ENCODE assay signal across 8 cellular contexts in genomic region chr16:15948532-15949209, GRCh38. TPM values are rescaled to one million over a fixed set of nuclear protein-coding genes. Genes with fewer than 3 reads are reported as not detected.
A peak's percentile ranks its signal among the peaks of the same experiment; 100 is the strongest.
DNase-seq lines count a peak whose midpoint lies in the region; ATAC-seq and TF ChIP-seq lines count a peak whose summit lies in the region.

No MANE protein-coding gene starts in this region.

- TF ChIP-seq POLR2A in gastroesophageal sphincter (IDR thresholded peaks at IDR 0.05), result no peak

- H3K9me3 ChIP-seq in Caco-2 (no peaks in the 10 kb centered on the region), SJCRH30 (replicated peaks) (no peaks in the 10 kb centered on the region), gastroesophageal sphincter (no peaks in the 10 kb centered on the region), skeletal muscle tissue (ENCODE audit: control insufficient read depth in 3 of 3, low read length in 3 of 3) (no peaks in the 10 kb centered on the region)

- H3K9ac ChIP-seq in skeletal muscle tissue (ENCODE audit: low read depth in 1 of 3, low read length in 3 of 3), result peak overlapping the region; percentile 64 to 89 (median 80)

- ATAC-seq in GM21723 (IDR thresholded peaks at IDR 0.05; ENCODE audit: unreplicated experiment) (peak; percentile 40), gastroesophageal sphincter (no peak)

- peak overlapping the region; percentile 42 for H3K27ac Mint-ChIP-seq in Caco-2 (ENCODE audit: unreplicated experiment)

- DNase-seq in Caco-2 (no peak), SJCRH30 (no peak), NK-92 (lab: John Stamatoyannopoulos, UW; ENCODE audit: unreplicated experiment) (no peak), DMS 273 (lab: John Stamatoyannopoulos, UW; ENCODE audit: unreplicated experiment) (no peak)
- DNase-seq in activated effector memory CD4-positive, alpha-beta T cell treated with anti-CD3 and anti-CD28 coated beads, Interleukin-2, amount 50 U/mL, for 16 hours, result no peak

- no peak for TF ChIP-seq EP300 in gastroesophageal sphincter (IDR thresholded peaks at IDR 0.05)

- intact Hi-C loops in Caco-2 (cut with micrococcal nuclease; ENCODE audit: unreplicated experiment), result no loop called here

- no peaks in the 10 kb centered on the region for H3K36me3 Mint-ChIP-seq in Caco-2 (ENCODE audit: insufficient read depth, unreplicated experiment)

- H3K36me3 ChIP-seq in Caco-2 (ENCODE audit: control insufficient read depth, insufficient read depth, low read length) (no peaks in the 10 kb centered on the region), SJCRH30 (no peaks in the 10 kb centered on the region), gastroesophageal sphincter (no peaks in the 10 kb centered on the region), skeletal muscle tissue (ENCODE audit: control insufficient read depth in 3 of 3, insufficient read depth in 3 of 3, low read length in 3 of 3) (no peaks in the 10 kb centered on the region)

- POLR2A ChIA-PET in Caco-2 (lab: Charles Lee), result no interaction called here

- H3K4me1 ChIP-seq in Caco-2, result peaks cover 6% of the 10 kb centered on the region; the same call in 1 of the 2 replicates
- H3K4me1 ChIP-seq in SJCRH30, result peaks cover 10% of the 10 kb centered on the region
- H3K4me1 ChIP-seq in gastroesophageal sphincter, result peaks cover 0 to 52% (median 10%) of the 10 kb centered on the region in 3 donors
- peaks cover 27 to 33% (median 29%) of the 10 kb centered on the region in 3 donors for H3K4me1 ChIP-seq in skeletal muscle tissue (ENCODE audit: control insufficient read depth in 3 of 3, insufficient read depth in 3 of 3, low read length in 3 of 3)

- H3K27ac ChIP-seq in SJCRH30 (no peak overlapping the region), gastroesophageal sphincter (peak overlapping the region; percentile 39 to 98 (median 92)), skeletal muscle tissue (ENCODE audit: low read depth, low read length) (peak overlapping the region; percentile 28)

- 71 to 92% methylated on average over 2 to 17 of the region's 18 CpGs for WGBS in gastroesophageal sphincter (ENCODE audit: low coverage in 1 of 2), 2 donors

- peaks cover 7% of the 10 kb centered on the region for H3K4me1 Mint-ChIP-seq in Caco-2 (ENCODE audit: low read depth, unreplicated experiment)

- H3K27me3 ChIP-seq in Caco-2 (replicated peaks; ENCODE audit: control insufficient read depth, insufficient read depth, low read length) (no peaks in the 10 kb centered on the region), SJCRH30 (peaks cover 2% of the 10 kb centered on the region; the same call in 1 of the 2 replicates), gastroesophageal sphincter (no peaks in the 10 kb centered on the region), skeletal muscle tissue (ENCODE audit: control insufficient read depth in 3 of 3, insufficient read depth in 3 of 3, low read length in 3 of 3) (no peaks in the 10 kb centered on the region)

- H3K4me3 ChIP-seq in Caco-2 (ENCODE audit: low read depth, low read length) (peak overlapping the region; percentile 49), SJCRH30 (peak overlapping the region; percentile 73), gastroesophageal sphincter (peak overlapping the region; percentile 38 to 96), skeletal muscle tissue (ENCODE audit: low read length in 3 of 3) (peak overlapping the region; percentile 59 to 77 (median 77))

- CTCF ChIA-PET in Caco-2 (lab: Charles Lee), result no interaction called here

- TSS peak; percentile 77 for BruUV-seq in Caco-2 (replicated peaks; lab: Mats Ljungman, UMichigan)

- peak overlapping the region; percentile 69 for H3K4me3 Mint-ChIP-seq in Caco-2 (ENCODE audit: unreplicated experiment)

- no peaks in the 10 kb centered on the region for H3K9me3 Mint-ChIP-seq in Caco-2 (ENCODE audit: unreplicated experiment)

- no peaks in the 10 kb centered on the region for H3K27me3 Mint-ChIP-seq in Caco-2 (ENCODE audit: insufficient read depth, unreplicated experiment)

- TF ChIP-seq CTCF in Caco-2 (IDR thresholded peaks at IDR 0.05; ENCODE audit: insufficient read depth in 1 of 2, low read depth in 1 of 2, low read length in 1 of 2, severe bottlenecking in 1 of 2, unreplicated experiment in 1 of 2) (no peak), gastroesophageal sphincter (IDR thresholded peaks at IDR 0.05) (no peak)

RNA-seq across cellular contexts. Expression of gene ABCC1, which starts 0.7 kb away (rescaled TPM):
- total RNA-seq in Caco-2 (2022), result 22.3 and 24.8 TPM in 2 replicates
- total RNA-seq in SJCRH30 (2014; rRNA removed; shearing (Covaris generic)), result 10.0 and 10.1 TPM in 2 replicates
- total RNA-seq in gastroesophageal sphincter, result 100 to 1,000 TPM in 1 of 4 donors, 10 to 100 TPM in 3; 50.8 to 122 (median 63.1) TPM
- total RNA-seq in skeletal muscle tissue, result 9.9 TPM
